ENCODE assay signal across 11 cellular contexts in genomic region chr13:46119883-46120614, GRCh38. TPM values are rescaled to one million over a fixed set of nuclear protein-coding genes. Genes with fewer than 3 reads are reported as not detected.
DNase-seq lines count a peak whose midpoint lies in the region; ATAC-seq and TF ChIP-seq lines count a peak whose summit lies in the region.
"Had no signal": no experiment of that assay in that cellular context is flagged by ENCODE, and none has a peak within 500 bp of the region (broad histone marks: within the 10 kb centered on the region; RNA-seq: fewer than 3 reads in every experiment).

No MANE protein-coding gene starts in this region.

- DNase-seq in COR-L47 (lab: John Stamatoyannopoulos, UW) = peak; percentile 59
- peak; percentile 19 for DNase-seq in IMR-90
- DNase-seq in amniotic epithelial cell (ENCODE audit: low read depth) = peak; percentile 90
- DNase-seq in kidney tubule cell (ENCODE audit: low spot score) = peak; percentile 84
- DNase-seq in left lobe of liver (ENCODE audit: low spot score) = no peak
- DNase-seq in RKO (ENCODE audit: low spot score) = no peak
- DNase-seq in activated CD4-positive, alpha-beta T cell treated with anti-CD3 and anti-CD28 coated beads for 36 hours = no peak
- DNase-seq: DMS153 had no signal

- no peak overlapping the region for H3K56ac ChIP-seq in IMR-90 (ENCODE audit: extremely low read depth, insufficient read depth, low read length)

- no peaks in the 10 kb centered on the region for H3K36me3 Mint-ChIP-seq in activated CD4-positive, alpha-beta T cell treated with anti-CD3 and anti-CD28 coated beads for 36 hours (ENCODE audit: low read depth)
- H3K36me3 Mint-ChIP-seq: activated naive CD4-positive, alpha-beta T cell treated with anti-CD3 and anti-CD28 coated beads, Interleukin-2, amount 50 U/mL, for 72 hours had no signal

- no peak overlapping the region for H2BK20ac ChIP-seq in IMR-90 (ENCODE audit: low read depth, low read length)

- no peak overlapping the region for H3K4me3 ChIP-seq in IMR-90 (ENCODE audit: insufficient read depth, low read depth, low read length)

- no peaks in the 10 kb centered on the region for H3K9me3 Mint-ChIP-seq in activated CD4-positive, alpha-beta T cell treated with anti-CD3 and anti-CD28 coated beads for 36 hours (ENCODE audit: low read depth)
- H3K9me3 Mint-ChIP-seq: activated naive CD4-positive, alpha-beta T cell treated with anti-CD3 and anti-CD28 coated beads, Interleukin-2, amount 50 U/mL, for 72 hours had no signal

- no peak overlapping the region for H3K4ac ChIP-seq in IMR-90 (ENCODE audit: low read depth, low read length)

- H3K9me1 ChIP-seq in IMR-90 (ENCODE audit: insufficient read depth, low read length) = no peaks in the 10 kb centered on the region

- no peak overlapping the region for H3K27ac Mint-ChIP-seq in activated CD4-positive, alpha-beta T cell treated with anti-CD3 and anti-CD28 coated beads for 36 hours
- H3K27ac Mint-ChIP-seq: activated naive CD4-positive, alpha-beta T cell treated with anti-CD3 and anti-CD28 coated beads, Interleukin-2, amount 50 U/mL, for 72 hours had no signal

- dilution Hi-C loops in IMR-90 (cut with HindIII; ENCODE audit: low sequenced_read_pairs, unreplicated experiment) = no loop called here

- H4K91ac ChIP-seq in IMR-90 (ENCODE audit: insufficient read depth, low read depth, low read length) = no peak overlapping the region

- H3K4me1 ChIP-seq in IMR-90 (ENCODE audit: control insufficient read depth, insufficient read depth, low read length) = no peaks in the 10 kb centered on the region

- no peak for TF ChIP-seq RAD21 in IMR-90 (IDR thresholded peaks at IDR 0.05; ENCODE audit: low read length)

- H3K4me2 ChIP-seq in IMR-90 (ENCODE audit: low read depth, low read length) = no peak overlapping the region

- no peak overlapping the region for H3K27ac ChIP-seq in IMR-90 (ENCODE audit: insufficient read depth, low read length)

- POLR2A ChIA-PET in IMR-90 (lab: Charles Lee; ENCODE audit: unreplicated experiment) = no interaction called here
- POLR2A ChIA-PET in activated CD4-positive, alpha-beta T cell treated with anti-CD3 and anti-CD28 coated beads for 36 hours (lab: Charles Lee) = interaction anchor here (0.6 kb wide), 1 partner anchor 9 kb away, joined by 5 read pairs; no protein-coding TSS in a partner anchor

- H3K4me3 Mint-ChIP-seq in activated CD4-positive, alpha-beta T cell treated with anti-CD3 and anti-CD28 coated beads for 36 hours = no peak overlapping the region

- ATAC-seq in IMR-90 (ENCODE audit: low read depth) (no peak), GM21367 (IDR thresholded peaks at IDR 0.05; ENCODE audit: unreplicated experiment) (no peak), left lobe of liver (no peak)
- ATAC-seq in activated CD4-positive, alpha-beta T cell treated with anti-CD3 and anti-CD28 coated beads for 36 hours = no peak

- no peak overlapping the region for H4K5ac ChIP-seq in IMR-90 (ENCODE audit: low read depth, low read length)

- peaks cover 6% of the 10 kb centered on the region for H3K27me3 ChIP-seq in IMR-90 (ENCODE audit: control insufficient read depth, insufficient read depth, low read length)

- no peaks in the 10 kb centered on the region for H4K20me1 ChIP-seq in IMR-90 (ENCODE audit: insufficient read depth, low read length)

- no peak overlapping the region for H3K9ac ChIP-seq in IMR-90 (ENCODE audit: low read depth, low read length)

- no peaks in the 10 kb centered on the region for H3K9me3 ChIP-seq in IMR-90 (ENCODE audit: control insufficient read depth, insufficient read depth, low read length)

- H2AK9ac ChIP-seq in IMR-90 (replicated peaks; ENCODE audit: low read depth, low read length, poor library complexity) = no peak overlapping the region

- no peak overlapping the region for H2AK5ac ChIP-seq in IMR-90 (ENCODE audit: low read depth, low read length)

- H3K27me3 Mint-ChIP-seq in activated CD4-positive, alpha-beta T cell treated with anti-CD3 and anti-CD28 coated beads for 36 hours = no peaks in the 10 kb centered on the region

- no CpG with 5 or more reads among the region's 6 CpGs for WGBS in IMR-90 (ENCODE audit: extremely low coverage in 2 of 2, insufficient read length in 1 of 2), 2 experiments

- H2BK5ac ChIP-seq in IMR-90 (ENCODE audit: low read depth, low read length, poor library complexity, severe bottlenecking) = no peak overlapping the region

- intact Hi-C loops in IMR-90 (cut with micrococcal nuclease) = no loop called here
- intact Hi-C loops in activated CD4-positive, alpha-beta T cell treated with anti-CD3 and anti-CD28 coated beads for 36 hours (cut with DNase I, micrococcal nuclease) = loop anchor here in 1 of 2 experiments (10.0 kb wide), 1 partner anchor 495 kb away; no protein-coding TSS in a partner anchor

- no peak overlapping the region for H3K18ac ChIP-seq in IMR-90 (ENCODE audit: low read depth, low read length)

- no peaks in the 10 kb centered on the region for H3K36me3 ChIP-seq in IMR-90 (ENCODE audit: control insufficient read depth, insufficient read depth, low read length)

- no peak overlapping the region for H2BK15ac ChIP-seq in IMR-90 (ENCODE audit: low read depth, low read length)

- H3K79me1 ChIP-seq in IMR-90 (ENCODE audit: low read depth in 1 of 2, low read length in 2 of 2) = no peaks in the 10 kb centered on the region

- no peak for TF ChIP-seq POLR2A in IMR-90 (IDR thresholded peaks at IDR 0.05; ENCODE audit: low read depth, low read length)

- CTCF ChIA-PET in IMR-90 (lab: Yijun Ruan, JAX) = no interaction called here
- CTCF ChIA-PET in activated CD4-positive, alpha-beta T cell treated with anti-CD3 and anti-CD28 coated beads for 36 hours (lab: Charles Lee) = interaction anchor here (0.8 to 1.4 kb wide), 2 partner anchors 22 to 30 kb away, joined by 3 read pairs; no protein-coding TSS in a partner anchor

- no peak overlapping the region for H4K8ac ChIP-seq in IMR-90 (ENCODE audit: low read depth in 2 of 2, low read length in 2 of 2)

- peaks cover 19% of the 10 kb centered on the region for H3K4me1 Mint-ChIP-seq in activated CD4-positive, alpha-beta T cell treated with anti-CD3 and anti-CD28 coated beads for 36 hours

- no peak overlapping the region for H2BK120ac ChIP-seq in IMR-90 (ENCODE audit: low read depth, low read length)

- in situ Hi-C loops in IMR-90 (cut with MboI; ENCODE audit: low sequenced_read_pairs) = loop anchor here (10.0 kb wide), 1 partner anchor 495 kb away; no protein-coding TSS in a partner anchor

- H3K23ac ChIP-seq in IMR-90 (ENCODE audit: low read depth, low read length) = no peak overlapping the region

- BruUV-seq in IMR-90 (replicated peaks; lab: Mats Ljungman, UMichigan) = no TSS peak

- no peak for TF ChIP-seq CTCF in IMR-90 (conservative IDR thresholded peaks at IDR 0.05; ENCODE audit: low read depth, low read length)

- no peak overlapping the region for H2AFZ ChIP-seq in IMR-90 (replicated peaks; ENCODE audit: low read length, poor library complexity)

- H3K14ac ChIP-seq in IMR-90 (replicated peaks; ENCODE audit: low read depth, low read length) = no peak overlapping the region

TF ChIP-seq in IMR-90, 13 proteins besides CTCF, POLR2A, EP300 and RAD21:
- TF ChIP-seq BHLHE40 (IDR thresholded peaks at IDR 0.05; ENCODE audit: low read depth, low read length) (no peak), CEBPB (IDR thresholded peaks at IDR 0.05; ENCODE audit: low read depth, low read length) (no peak), SMC3 (IDR thresholded peaks at IDR 0.05; ENCODE audit: low read depth, low read length) (no peak), CHD1 (IDR thresholded peaks at IDR 0.05; ENCODE audit: low read depth, low read length) (no peak), USF2 (IDR thresholded peaks at IDR 0.05; ENCODE audit: low read depth, low read length) (no peak), RCOR1 (IDR thresholded peaks at IDR 0.05; ENCODE audit: insufficient replicate concordance, low read length) (no peak), MAFK (IDR thresholded peaks at IDR 0.05; ENCODE audit: low read depth, low read length) (no peak), NFE2L2 (IDR thresholded peaks at IDR 0.05; ENCODE audit: low read depth, low read length) (no peak), RFX5 (IDR thresholded peaks at IDR 0.05; ENCODE audit: low read depth, low read length) (no peak), ELK1 (IDR thresholded peaks at IDR 0.05; ENCODE audit: borderline replicate concordance, low read depth, low read length) (no peak), FOS (IDR thresholded peaks at IDR 0.05; ENCODE audit: low read depth, low read length) (no peak)

RNA-seq across cellular contexts. Expression of gene CPB2, which starts 15.2 kb away (rescaled TPM):
- total RNA-seq in IMR-90 (2012; rRNA removed) (not detected in 2 replicates), left lobe of liver (607 TPM)
- not detected in 2 replicates for polyA plus RNA-seq in IMR-90 (2012; rRNA removed)
- polyA plus RNA-seq in IMR-90 (2012; cell fraction: cytosol; rRNA removed) = not detected in 2 replicates
- not detected in 2 replicates for polyA plus RNA-seq in IMR-90 (2012; cell fraction: nucleus; rRNA removed; ENCODE audit: low replicate concordance)
- total RNA-seq in activated CD4-positive, alpha-beta T cell treated with anti-CD3 and anti-CD28 coated beads for 36 hours = not detected
- total RNA-seq: activated naive CD4-positive, alpha-beta T cell treated with anti-CD3 and anti-CD28 coated beads, Interleukin-2, amount 50 U/mL, for 72 hours; skeletal muscle tissue had no signal

Comparison
In these comparisons a context has a peak if more than half of its experiments do, and no peak if none do; other contexts are left out.
1. DNase-seq: peak in COR-L47 (single experiment), IMR-90 (single experiment), amniotic epithelial cell (single experiment) and kidney tubule cell (single experiment); none in left lobe of liver (single experiment), RKO (single experiment) and activated CD4-positive, alpha-beta T cell treated with anti-CD3 and anti-CD28 coated beads for 36 hours (single experiment).
2. RNA of gene CPB2, which starts 15.2 kb away (total RNA-seq): 607 TPM in left lobe of liver (single experiment); not detected in IMR-90 and not detected in activated CD4-positive, alpha-beta T cell treated with anti-CD3 and anti-CD28 coated beads for 36 hours; every median in the first group is over 100 times any median in the second.